8 cellular contexts compared by ENCODE assay signal in genomic region chr1:206808615-206809014, GRCh38. TPM values are rescaled to one million over a fixed set of nuclear protein-coding genes. Genes with fewer than 3 reads are reported as not detected.
A peak's percentile ranks its signal among the peaks of the same experiment; 100 is the strongest.
DNase-seq lines count a peak whose midpoint lies in the region; ATAC-seq, FAIRE-seq and TF ChIP-seq lines count a peak whose summit lies in the region.

No MANE protein-coding gene starts in this region.

- H3K36me3 ChIP-seq in Caco-2 (ENCODE audit: control insufficient read depth, insufficient read depth, low read length) (no peaks in the 10 kb centered on the region), astrocyte (ENCODE audit: insufficient read depth, low read length) (no peaks in the 10 kb centered on the region), HepG2 (replicated peaks in 1 of 2; ENCODE audit: control insufficient read depth in 1 of 2, insufficient read depth in 2 of 2, low read length in 2 of 2) (no peaks in the 10 kb centered on the region)

- H3K27me3 Mint-ChIP-seq in Caco-2 (ENCODE audit: insufficient read depth, unreplicated experiment) (no peaks in the 10 kb centered on the region), astrocyte (ENCODE audit: low read depth, unreplicated experiment) (peaks cover 32% of the 10 kb centered on the region)

- H3K79me2 ChIP-seq in astrocyte (ENCODE audit: insufficient read depth, low read length) (no peaks in the 10 kb centered on the region), HepG2 (ENCODE audit: insufficient read depth, low read length) (no peaks in the 10 kb centered on the region)

- H3K4me2 ChIP-seq in astrocyte (ENCODE audit: low read length) (no peak overlapping the region), HepG2 (ENCODE audit: low read depth, low read length) (no peak overlapping the region)

- no peaks in the 10 kb centered on the region for H3K4me1 ChIP-seq in Caco-2
- no peaks in the 10 kb centered on the region for H3K4me1 ChIP-seq in astrocyte (ENCODE audit: insufficient read depth, low read length)
- no peaks in the 10 kb centered on the region for H3K4me1 ChIP-seq in HepG2 (ENCODE audit: insufficient read depth, low read length)

- H3K9ac ChIP-seq in astrocyte (ENCODE audit: low read length) (no peak overlapping the region), HepG2 (ENCODE audit: insufficient read depth, low read depth, low read length) (no peak overlapping the region)

- WGBS in HepG2 (ENCODE audit: low lambda C conversion rate): 6% methylated on average over 2 of the region's 2 CpGs

- FAIRE-seq in astrocyte (lab: Jason Lieb, UNC): no peak
- FAIRE-seq in HepG2 (lab: Jason Lieb, UNC): no peak

- no peaks in the 10 kb centered on the region for H3K4me1 Mint-ChIP-seq in Caco-2 (ENCODE audit: low read depth, unreplicated experiment)
- H3K4me1 Mint-ChIP-seq in astrocyte (ENCODE audit: low read depth, unreplicated experiment): no peaks in the 10 kb centered on the region

- H3K4me3 ChIP-seq in Caco-2 (ENCODE audit: low read depth, low read length) (no peak overlapping the region), astrocyte (ENCODE audit: insufficient read depth, low read depth, low read length) (no peak overlapping the region), HepG2 (replicated peaks in 1 of 3; ENCODE audit: insufficient read depth in 1 of 3, low read depth in 2 of 3, low read length in 3 of 3) (no peak overlapping the region)

- H3K4me3 Mint-ChIP-seq in Caco-2 (ENCODE audit: unreplicated experiment) (no peak overlapping the region), astrocyte (ENCODE audit: unreplicated experiment) (no peak overlapping the region)

- in situ Hi-C loops in HepG2 (cut with HindIII; ENCODE audit: extremely low pct_ligation_motif_present, low pct_unique_long_range_greater_than_20kb): no loop called here

- H3K36me3 Mint-ChIP-seq in Caco-2 (ENCODE audit: insufficient read depth, unreplicated experiment): no peaks in the 10 kb centered on the region
- H3K36me3 Mint-ChIP-seq in astrocyte (ENCODE audit: low read depth, unreplicated experiment): no peaks in the 10 kb centered on the region

- H2AFZ ChIP-seq in astrocyte (ENCODE audit: low read depth, low read length) (no peak overlapping the region), HepG2 (ENCODE audit: low read length) (no peak overlapping the region)

- TF ChIP-seq POLR2A in HepG2 (IDR thresholded peaks at IDR 0.05; ENCODE audit: insufficient read depth in 1 of 2, low read depth in 2 of 2, low read length in 2 of 2): no peak

- H3K27me3 ChIP-seq in Caco-2 (replicated peaks; ENCODE audit: control insufficient read depth, insufficient read depth, low read length): no peaks in the 10 kb centered on the region
- peaks cover 25% of the 10 kb centered on the region for H3K27me3 ChIP-seq in astrocyte (ENCODE audit: insufficient read depth, low read length)
- H3K27me3 ChIP-seq in HepG2 (ENCODE audit: control insufficient read depth in 1 of 2, insufficient read depth in 2 of 2, low read length in 2 of 2): 0 out of 5 replicates have a peak, but pooled peaks cover 2 to 4% of the 10 kb centered on the region in 2 experiments

- TF ChIP-seq EP300 in HepG2 (IDR thresholded peaks at IDR 0.05; ENCODE audit: low read depth in 2 of 2, low read length in 2 of 2) (no peak), HepG2 (CRISPR knock-in tag; IDR thresholded peaks at IDR 0.05; ENCODE audit: borderline replicate concordance) (no peak)

- H3K9me3 ChIP-seq in Caco-2 (no peaks in the 10 kb centered on the region), astrocyte (ENCODE audit: insufficient read depth, low read depth, low read length) (no peaks in the 10 kb centered on the region), HepG2 (ENCODE audit: low read length) (peaks cover 15% of the 10 kb centered on the region)

- H3K9me3 Mint-ChIP-seq in Caco-2 (ENCODE audit: unreplicated experiment) (no peaks in the 10 kb centered on the region), astrocyte (ENCODE audit: unreplicated experiment) (peaks cover 3% of the 10 kb centered on the region)

- POLR2A ChIA-PET in Caco-2 (lab: Charles Lee): no interaction called here
- POLR2A ChIA-PET in HepG2 (lab: Yijun Ruan, JAX): no interaction called here

- no peak for TF ChIP-seq RAD21 in HepG2 (CRISPR knock-in tag; IDR thresholded peaks at IDR 0.05)

- H3K27ac ChIP-seq in astrocyte (ENCODE audit: low read depth, low read length) (no peak overlapping the region), HepG2 (ENCODE audit: extremely low read length, insufficient read depth, low read length) (no peak overlapping the region)

- intact Hi-C loops in Caco-2 (cut with micrococcal nuclease; ENCODE audit: unreplicated experiment): loop anchor here (1.0 to 2.0 kb wide), 6 partner anchors 69 to 177 kb away; no protein-coding TSS in a partner anchor
- intact Hi-C loops in HepG2 (cut with micrococcal nuclease; ENCODE audit: unreplicated experiment): loop anchor here (1.0 to 5.0 kb wide), 2 partner anchors 104 to 174 kb away; no protein-coding TSS in a partner anchor

- ATAC-seq in GM21381 (IDR thresholded peaks at IDR 0.05; ENCODE audit: unreplicated experiment) (peak; percentile 58), HepG2 (peak; percentile 52; the same call in 2 of the 3 replicates), HG03097 (IDR thresholded peaks at IDR 0.05; ENCODE audit: low FRiP score, unreplicated experiment) (no peak)

- DNase-seq in Caco-2 (peak; percentile 46 to 57), NCI-H69 (lab: John Stamatoyannopoulos, UW) (peak; percentile 58), astrocyte (ENCODE audit: low read depth) (peak; percentile 24), HepG2 (ENCODE audit: low spot score) (peak; percentile 6), NCI-H2227 (lab: John Stamatoyannopoulos, UW; ENCODE audit: unreplicated experiment) (no peak), NCI-H1417 treated with DMSO at 0.1 percent for 48 hours (lab: John Stamatoyannopoulos, UW) (no peak)

- H3K27ac Mint-ChIP-seq in Caco-2 (ENCODE audit: unreplicated experiment) (no peak overlapping the region), astrocyte (ENCODE audit: unreplicated experiment) (no peak overlapping the region)

- BruUV-seq in Caco-2 (replicated peaks; lab: Mats Ljungman, UMichigan) (no TSS peak), HepG2 (replicated peaks; lab: Mats Ljungman, UMichigan) (no TSS peak)

- TF ChIP-seq CTCF in Caco-2 (IDR thresholded peaks at IDR 0.05; ENCODE audit: insufficient read depth in 1 of 2, low read depth in 1 of 2, low read length in 1 of 2, severe bottlenecking in 1 of 2, unreplicated experiment in 1 of 2): peak; percentile 48 to 59
- TF ChIP-seq CTCF in astrocyte (IDR thresholded peaks at IDR 0.05; ENCODE audit: insufficient read depth, low read depth, low read length): peak; percentile 37
- peak; percentile 51 for TF ChIP-seq CTCF in HepG2 (CRISPR knock-in tag; IDR thresholded peaks at IDR 0.05)

- CTCF ChIA-PET in Caco-2 (lab: Charles Lee) (interaction anchor here (0.7 to 2.1 kb wide), 9 partner anchors 10 to 242 kb away, joined by 3 to 22 read pairs (median 5); no protein-coding TSS in a partner anchor), HepG2 (lab: Yijun Ruan, JAX; ENCODE audit: low intra/inter-chr PET ratio, low total read pairs) (no interaction called here)

- H4K20me1 ChIP-seq in astrocyte (ENCODE audit: insufficient read depth, low read length) (no peaks in the 10 kb centered on the region), HepG2 (ENCODE audit: insufficient read depth, low read length) (no peaks in the 10 kb centered on the region)

RNA-seq across cellular contexts. Expression of gene IL10, which starts 36.3 kb away (rescaled TPM):
- total RNA-seq in Caco-2 (2022): not detected in 2 replicates
- total RNA-seq in astrocyte: not detected in 2 replicates
- not detected in 2 replicates for total RNA-seq in HepG2 (2016; rRNA removed; fragmentation: Illumina TruSeq; extraction: Trizol)
- not detected in 2 replicates for total RNA-seq in HepG2 (2016; cell fraction: cytosol; rRNA removed; fragmentation: Illumina TruSeq; extraction: Trizol; ENCODE audit: low read depth)
- total RNA-seq in HepG2 (2016; cell fraction: insoluble cytoplasmic fraction; rRNA removed; fragmentation: Illumina TruSeq; extraction: Trizol): not detected in 2 replicates
- not detected in 2 replicates for total RNA-seq in HepG2 (2016; cell fraction: membrane; rRNA removed; fragmentation: Illumina TruSeq; extraction: Trizol)
- total RNA-seq in HepG2 (2016; cell fraction: nucleus; rRNA removed; fragmentation: Illumina TruSeq; extraction: Trizol): not detected in 2 replicates
- not detected in 2 replicates for polyA plus RNA-seq in HepG2 (2011; rRNA removed)
- polyA plus RNA-seq in HepG2 (2011; cell fraction: cytosol; rRNA removed): not detected in 2 replicates
- not detected in 2 replicates for polyA plus RNA-seq in HepG2 (2011; cell fraction: nucleus; rRNA removed)
- not detected in 2 replicates for polyA plus RNA-seq in HepG2 (2012)
- not detected in 2 replicates for polyA plus RNA-seq in HepG2 (2016; cell fraction: cytosol; fragmentation: Illumina TruSeq; extraction: Trizol; ENCODE audit: low read depth)
- not detected in 2 replicates for polyA plus RNA-seq in HepG2 (2016; cell fraction: insoluble cytoplasmic fraction; fragmentation: Illumina TruSeq; extraction: Trizol; ENCODE audit: low read depth)
- polyA plus RNA-seq in HepG2 (2016; cell fraction: membrane; fragmentation: Illumina TruSeq; extraction: Trizol; ENCODE audit: low read depth): not detected in 2 replicates
- not detected in 2 replicates for polyA plus RNA-seq in HepG2 (2016; cell fraction: nucleus; fragmentation: Illumina TruSeq; extraction: Trizol; ENCODE audit: insufficient read depth, low read depth)
- polyA minus RNA-seq in HepG2 (2011; rRNA and poly(A)+ RNA removed; ENCODE audit: low replicate concordance): not detected in 2 replicates
- polyA minus RNA-seq in HepG2 (2011; cell fraction: cytosol; rRNA and poly(A)+ RNA removed): not detected in 2 replicates
- not detected in 2 replicates for polyA minus RNA-seq in HepG2 (2011; cell fraction: nucleus; rRNA and poly(A)+ RNA removed)

RNA-seq across cellular contexts. Expression of gene IL19, which starts 38.0 kb away (rescaled TPM):
- not detected in 2 replicates for total RNA-seq in Caco-2 (2022)
- total RNA-seq in astrocyte: 0.23 TPM in 1 of 2 replicates, not detected in the other
- total RNA-seq in HepG2 (2016; rRNA removed; fragmentation: Illumina TruSeq; extraction: Trizol): not detected in 2 replicates
- not detected in 2 replicates for total RNA-seq in HepG2 (2016; cell fraction: cytosol; rRNA removed; fragmentation: Illumina TruSeq; extraction: Trizol; ENCODE audit: low read depth)
- not detected in 2 replicates for total RNA-seq in HepG2 (2016; cell fraction: insoluble cytoplasmic fraction; rRNA removed; fragmentation: Illumina TruSeq; extraction: Trizol)
- total RNA-seq in HepG2 (2016; cell fraction: membrane; rRNA removed; fragmentation: Illumina TruSeq; extraction: Trizol): not detected in 2 replicates
- not detected in 2 replicates for total RNA-seq in HepG2 (2016; cell fraction: nucleus; rRNA removed; fragmentation: Illumina TruSeq; extraction: Trizol)
- polyA plus RNA-seq in HepG2 (2011; rRNA removed): not detected in 2 replicates
- polyA plus RNA-seq in HepG2 (2011; cell fraction: cytosol; rRNA removed): not detected in 2 replicates
- not detected in 2 replicates for polyA plus RNA-seq in HepG2 (2011; cell fraction: nucleus; rRNA removed)
- polyA plus RNA-seq in HepG2 (2012): not detected in 2 replicates
- not detected in 2 replicates for polyA plus RNA-seq in HepG2 (2016; cell fraction: cytosol; fragmentation: Illumina TruSeq; extraction: Trizol; ENCODE audit: low read depth)
- not detected in 2 replicates for polyA plus RNA-seq in HepG2 (2016; cell fraction: insoluble cytoplasmic fraction; fragmentation: Illumina TruSeq; extraction: Trizol; ENCODE audit: low read depth)
- polyA plus RNA-seq in HepG2 (2016; cell fraction: membrane; fragmentation: Illumina TruSeq; extraction: Trizol; ENCODE audit: low read depth): not detected in 2 replicates
- not detected in 2 replicates for polyA plus RNA-seq in HepG2 (2016; cell fraction: nucleus; fragmentation: Illumina TruSeq; extraction: Trizol; ENCODE audit: insufficient read depth, low read depth)
- not detected in 2 replicates for polyA minus RNA-seq in HepG2 (2011; rRNA and poly(A)+ RNA removed; ENCODE audit: low replicate concordance)
- not detected in 2 replicates for polyA minus RNA-seq in HepG2 (2011; cell fraction: cytosol; rRNA and poly(A)+ RNA removed)
- not detected in 2 replicates for polyA minus RNA-seq in HepG2 (2011; cell fraction: nucleus; rRNA and poly(A)+ RNA removed)

RNA-seq across cellular contexts. Expression of gene IL20, which starts 56.8 kb away (rescaled TPM):
- not detected in 2 replicates for total RNA-seq in Caco-2 (2022)
- not detected in 2 replicates for total RNA-seq in astrocyte
- total RNA-seq in HepG2 (2016; rRNA removed; fragmentation: Illumina TruSeq; extraction: Trizol): not detected in 2 replicates
- not detected in 2 replicates for total RNA-seq in HepG2 (2016; cell fraction: cytosol; rRNA removed; fragmentation: Illumina TruSeq; extraction: Trizol; ENCODE audit: low read depth)
- not detected in 2 replicates for total RNA-seq in HepG2 (2016; cell fraction: insoluble cytoplasmic fraction; rRNA removed; fragmentation: Illumina TruSeq; extraction: Trizol)
- total RNA-seq in HepG2 (2016; cell fraction: membrane; rRNA removed; fragmentation: Illumina TruSeq; extraction: Trizol): not detected in 2 replicates
- not detected in 2 replicates for total RNA-seq in HepG2 (2016; cell fraction: nucleus; rRNA removed; fragmentation: Illumina TruSeq; extraction: Trizol)
- 0.05 TPM in 1 of 2 replicates, not detected in the other for polyA plus RNA-seq in HepG2 (2011; rRNA removed)
- polyA plus RNA-seq in HepG2 (2011; cell fraction: cytosol; rRNA removed): not detected in 2 replicates
- polyA plus RNA-seq in HepG2 (2011; cell fraction: nucleus; rRNA removed): not detected in 2 replicates
- polyA plus RNA-seq in HepG2 (2012): not detected in 2 replicates
- not detected in 2 replicates for polyA plus RNA-seq in HepG2 (2016; cell fraction: cytosol; fragmentation: Illumina TruSeq; extraction: Trizol; ENCODE audit: low read depth)
- polyA plus RNA-seq in HepG2 (2016; cell fraction: insoluble cytoplasmic fraction; fragmentation: Illumina TruSeq; extraction: Trizol; ENCODE audit: low read depth): not detected in 2 replicates
- polyA plus RNA-seq in HepG2 (2016; cell fraction: membrane; fragmentation: Illumina TruSeq; extraction: Trizol; ENCODE audit: low read depth): not detected in 2 replicates
- polyA plus RNA-seq in HepG2 (2016; cell fraction: nucleus; fragmentation: Illumina TruSeq; extraction: Trizol; ENCODE audit: insufficient read depth, low read depth): not detected in 2 replicates
- not detected in 2 replicates for polyA minus RNA-seq in HepG2 (2011; rRNA and poly(A)+ RNA removed; ENCODE audit: low replicate concordance)
- not detected in 2 replicates for polyA minus RNA-seq in HepG2 (2011; cell fraction: cytosol; rRNA and poly(A)+ RNA removed)
- not detected in 2 replicates for polyA minus RNA-seq in HepG2 (2011; cell fraction: nucleus; rRNA and poly(A)+ RNA removed)

Comparison
In these comparisons a context has a peak if more than half of its experiments do, and no peak if none do; other contexts are left out.
1. DNase-seq: peak in Caco-2 (2 of 2), NCI-H69 (single experiment), astrocyte (single experiment) and HepG2 (single experiment); none in NCI-H2227 (single experiment) and NCI-H1417 treated with DMSO at 0.1 percent for 48 hours (single experiment).
2. Peak in every context shown above with its lines, with median percentiles within 50 percentile points of each other: CTCF ChIP-seq.